In the genomic region with DNA sequence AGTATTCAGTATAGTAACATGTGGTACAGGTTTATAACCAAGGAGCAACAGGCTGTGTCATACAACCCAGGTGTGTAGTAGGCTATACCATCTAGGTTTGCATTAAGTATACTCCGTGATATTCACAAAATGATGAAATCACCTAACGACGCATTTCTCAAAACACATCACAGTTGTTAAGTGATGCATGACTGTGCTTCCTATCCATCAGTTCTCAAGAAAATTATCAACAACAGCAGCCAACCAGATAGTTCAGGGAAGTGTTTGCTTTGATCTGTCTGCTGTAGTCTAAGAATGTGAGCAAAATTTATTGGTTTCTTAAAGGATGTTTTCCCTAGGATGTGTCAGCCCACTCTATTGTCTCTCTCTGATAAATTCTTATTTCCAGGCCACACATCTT, we compare ENCODE assay signal across 25 cellular contexts. TPM values are rescaled to one million over a fixed set of nuclear protein-coding genes. Genes with fewer than 3 reads are reported as not detected.
DNase-seq lines count a peak whose midpoint lies in the region; ATAC-seq and TF ChIP-seq lines count a peak whose summit lies in the region.
"Had no signal": no experiment of that assay in that cellular context is flagged by ENCODE, and none has a peak within 500 bp of the region (broad histone marks: within the 10 kb centered on the region; RNA-seq: fewer than 3 reads in every experiment).

No MANE protein-coding gene starts in this region.

- no peak overlapping the region for H3K9ac ChIP-seq in Karpas-422 (ENCODE audit: low read length)

- no peaks in the 10 kb centered on the region for H4K20me1 ChIP-seq in Karpas-422 (ENCODE audit: insufficient read depth, low read depth, low read length)

- peaks cover 4% of the 10 kb centered on the region for H3K4me1 Mint-ChIP-seq in activated T-cell treated with anti-CD3 and anti-CD28 coated beads, Interleukin-2, amount 50 U/mL, for 24 hours (ENCODE audit: low read depth)
- peaks cover 5% of the 10 kb centered on the region for H3K4me1 Mint-ChIP-seq in endothelial cell (ENCODE audit: unreplicated experiment)
- H3K4me1 Mint-ChIP-seq in stimulated activated naive B cell treated with anti-CD40 and anti-IgM and Interleukin-4, amounts not matched to agents 10 μg/mL and 1 μg/mL and 100 μg/mL, for 72 hours, result peaks cover 9 to 18% of the 10 kb centered on the region in 2 donors
- peaks cover 4% of the 10 kb centered on the region for H3K4me1 Mint-ChIP-seq in activated CD8-positive, alpha-beta memory T cell treated with anti-CD3 and anti-CD28 coated beads, Interleukin-2, amount 10 ng/mL, durations not matched to agents 7 days and 5 days
- H3K4me1 Mint-ChIP-seq: endodermal cell had no signal

- H3K27ac ChIP-seq in Karpas-422 (ENCODE audit: low read length) (peak overlapping the region; percentile 21; the same call in 1 of the 2 replicates), testis (no peak overlapping the region)
- H3K27ac ChIP-seq: esophagus squamous epithelium, lower lobe of right lung, psoas muscle, SJCRH30 had no signal

- no peaks in the 10 kb centered on the region for H3K9me3 ChIP-seq in Karpas-422 (ENCODE audit: low read length)
- no peaks in the 10 kb centered on the region for H3K9me3 ChIP-seq in testis
- H3K9me3 ChIP-seq: esophagus squamous epithelium, lower lobe of right lung, mucosa of descending colon, psoas muscle, SJCRH30 had no signal

- H3K4me2 ChIP-seq in Karpas-422 (ENCODE audit: low read depth, low read length, poor library complexity, severe bottlenecking), result no peak overlapping the region

- H3K36me3 ChIP-seq in Karpas-422 (ENCODE audit: insufficient read depth, low read length) (peaks cover 12% of the 10 kb centered on the region; the same call in 1 of the 2 replicates), testis (ENCODE audit: low read depth, missing control alignments) (no peaks in the 10 kb centered on the region)

- ATAC-seq in stimulated activated naive B cell treated with anti-CD40 and anti-IgM and Interleukin-4, amounts not matched to agents 10 μg/mL and 1 μg/mL and 100 μg/mL, for 72 hours (replicated peaks), result peak; percentile 90 to 97
- ATAC-seq in GM19395 (IDR thresholded peaks at IDR 0.05; ENCODE audit: unreplicated experiment), result no peak
- no peak for ATAC-seq in activated CD8-positive, alpha-beta memory T cell treated with anti-CD3 and anti-CD28 coated beads, Interleukin-2, amount 10 ng/mL, durations not matched to agents 7 days and 5 days
- ATAC-seq: lower lobe of right lung; mucosa of descending colon; natural killer cell treated with Interleukin-12 subunit alpha and Interleukin-12 subunit beta and Interleukin-15 and Interleukin-18, amount 100 ng/mL, for 72 hours; psoas muscle had no signal

- no peaks in the 10 kb centered on the region for H3K9me3 Mint-ChIP-seq in activated T-cell treated with anti-CD3 and anti-CD28 coated beads, Interleukin-2, amount 50 U/mL, for 24 hours
- no peaks in the 10 kb centered on the region for H3K9me3 Mint-ChIP-seq in endothelial cell (ENCODE audit: unreplicated experiment)
- no peaks in the 10 kb centered on the region for H3K9me3 Mint-ChIP-seq in stimulated activated naive B cell treated with anti-CD40 and anti-IgM and Interleukin-4, amounts not matched to agents 10 μg/mL and 1 μg/mL and 100 μg/mL, for 72 hours
- no peaks in the 10 kb centered on the region for H3K9me3 Mint-ChIP-seq in activated CD8-positive, alpha-beta memory T cell treated with anti-CD3 and anti-CD28 coated beads, Interleukin-2, amount 10 ng/mL, durations not matched to agents 7 days and 5 days (ENCODE audit: low read depth)
- H3K9me3 Mint-ChIP-seq: activated T-cell treated with anti-CD3 and anti-CD28 coated beads, Interleukin-2, amount 50 U/mL, for 72 hours; CD4-positive, CD25-positive, alpha-beta regulatory T cell; endodermal cell; natural killer cell treated with Interleukin-12 subunit alpha and Interleukin-12 subunit beta and Interleukin-15 and Interleukin-18, amount 100 ng/mL, for 72 hours had no signal

- H3K4me3 Mint-ChIP-seq in activated T-cell treated with anti-CD3 and anti-CD28 coated beads, Interleukin-2, amount 50 U/mL, for 24 hours, result no peak overlapping the region
- no peak overlapping the region for H3K4me3 Mint-ChIP-seq in endothelial cell (ENCODE audit: unreplicated experiment)
- H3K4me3 Mint-ChIP-seq in stimulated activated naive B cell treated with anti-CD40 and anti-IgM and Interleukin-4, amounts not matched to agents 10 μg/mL and 1 μg/mL and 100 μg/mL, for 72 hours, result no peak overlapping the region
- no peak overlapping the region for H3K4me3 Mint-ChIP-seq in activated CD8-positive, alpha-beta memory T cell treated with anti-CD3 and anti-CD28 coated beads, Interleukin-2, amount 10 ng/mL, durations not matched to agents 7 days and 5 days
- H3K4me3 Mint-ChIP-seq: activated T-cell treated with anti-CD3 and anti-CD28 coated beads, Interleukin-2, amount 50 U/mL, for 72 hours; endodermal cell; natural killer cell treated with Interleukin-12 subunit alpha and Interleukin-12 subunit beta and Interleukin-15 and Interleukin-18, amount 100 ng/mL, for 72 hours had no signal

- no peaks in the 10 kb centered on the region for H3K9me2 ChIP-seq in Karpas-422 (replicated peaks; ENCODE audit: insufficient read depth, low read length)

- WGBS in testis, 2 donors, result 77 to 85% methylated on average over 3 of the region's 3 CpGs

- TF ChIP-seq CTCF in endothelial cell (IDR thresholded peaks at IDR 0.05; ENCODE audit: unreplicated experiment), result no peak
- TF ChIP-seq CTCF in testis (IDR thresholded peaks at IDR 0.05), result no peak

- peaks cover 79% of the 10 kb centered on the region for H3K79me2 ChIP-seq in Karpas-422 (ENCODE audit: low read length)

- H3K27me3 Mint-ChIP-seq in activated T-cell treated with anti-CD3 and anti-CD28 coated beads, Interleukin-2, amount 50 U/mL, for 24 hours, result no peaks in the 10 kb centered on the region
- H3K27me3 Mint-ChIP-seq in endothelial cell (ENCODE audit: unreplicated experiment), result no peaks in the 10 kb centered on the region
- H3K27me3 Mint-ChIP-seq in stimulated activated naive B cell treated with anti-CD40 and anti-IgM and Interleukin-4, amounts not matched to agents 10 μg/mL and 1 μg/mL and 100 μg/mL, for 72 hours, result no peaks in the 10 kb centered on the region
- H3K27me3 Mint-ChIP-seq in activated CD8-positive, alpha-beta memory T cell treated with anti-CD3 and anti-CD28 coated beads, Interleukin-2, amount 10 ng/mL, durations not matched to agents 7 days and 5 days, result no peaks in the 10 kb centered on the region
- H3K27me3 Mint-ChIP-seq: CD4-positive, CD25-positive, alpha-beta regulatory T cell; natural killer cell treated with Interleukin-12 subunit alpha and Interleukin-12 subunit beta and Interleukin-15 and Interleukin-18, amount 100 ng/mL, for 72 hours had no signal

- H3K27ac Mint-ChIP-seq in activated T-cell treated with anti-CD3 and anti-CD28 coated beads, Interleukin-2, amount 50 U/mL, for 24 hours, result peak overlapping the region; percentile 3
- H3K27ac Mint-ChIP-seq in endothelial cell (ENCODE audit: unreplicated experiment), result peak overlapping the region; percentile 21
- H3K27ac Mint-ChIP-seq in stimulated activated naive B cell treated with anti-CD40 and anti-IgM and Interleukin-4, amounts not matched to agents 10 μg/mL and 1 μg/mL and 100 μg/mL, for 72 hours, result peak overlapping the region; percentile 3
- H3K27ac Mint-ChIP-seq in activated CD8-positive, alpha-beta memory T cell treated with anti-CD3 and anti-CD28 coated beads, Interleukin-2, amount 10 ng/mL, durations not matched to agents 7 days and 5 days, result no peak overlapping the region
- H3K27ac Mint-ChIP-seq: activated T-cell treated with anti-CD3 and anti-CD28 coated beads, Interleukin-2, amount 50 U/mL, for 72 hours; CD4-positive, CD25-positive, alpha-beta regulatory T cell; endodermal cell; natural killer cell treated with Interleukin-12 subunit alpha and Interleukin-12 subunit beta and Interleukin-15 and Interleukin-18, amount 100 ng/mL, for 72 hours had no signal

- no peak overlapping the region for H2AFZ ChIP-seq in Karpas-422 (ENCODE audit: low read length)

- H3K4me3 ChIP-seq in Karpas-422 (ENCODE audit: low read length), result no peak overlapping the region
- no peak overlapping the region for H3K4me3 ChIP-seq in testis
- H3K4me3 ChIP-seq: esophagus squamous epithelium, lower lobe of right lung, mucosa of descending colon, psoas muscle, SJCRH30 had no signal

- no peak for TF ChIP-seq POLR2A in testis (IDR thresholded peaks at IDR 0.05)

- H3K27me3 ChIP-seq in Karpas-422 (ENCODE audit: low read length), result no peaks in the 10 kb centered on the region
- no peaks in the 10 kb centered on the region for H3K27me3 ChIP-seq in testis
- H3K27me3 ChIP-seq: esophagus squamous epithelium, SJCRH30 had no signal

- intact Hi-C loops in testis (cut with DNase I; ENCODE audit: low total_unique reads), result no loop called here

- CTCF ChIA-PET in activated CD8-positive, alpha-beta memory T cell treated with anti-CD3 and anti-CD28 coated beads, Interleukin-2, amount 10 ng/mL, durations not matched to agents 7 days and 5 days (lab: Charles Lee), result interaction anchor here (0.7 to 0.8 kb wide), 2 partner anchors 9 to 25 kb away, joined by 3 read pairs; no protein-coding TSS in a partner anchor

- DNase-seq in activated T-cell treated with anti-CD3 and anti-CD28 coated beads, Interleukin-2, amount 50 U/mL, for 24 hours, result no peak
- DNase-seq in activated T-cell treated with anti-CD3 and anti-CD28 coated beads for 4 hours, result no peak
- DNase-seq in Karpas-422, result peak; percentile 49
- no peak for DNase-seq in endothelial cell (ENCODE audit: low spot score)
- DNase-seq in stimulated activated naive B cell treated with anti-CD40 and anti-IgM and Interleukin-4, amounts not matched to agents 10 μg/mL and 1 μg/mL and 100 μg/mL, for 72 hours, result no peak
- no peak for DNase-seq in activated CD8-positive, alpha-beta memory T cell treated with anti-CD3 and anti-CD28 coated beads, Interleukin-2, amount 10 ng/mL, durations not matched to agents 7 days and 5 days
- DNase-seq in testis, result no peak
- DNase-seq: activated T-cell treated with anti-CD3 and anti-CD28 coated beads, Interleukin-2, amount 50 U/mL, for 72 hours; CD4-positive, CD25-positive, alpha-beta regulatory T cell; central memory CD4-positive, alpha-beta T cell; cortex of kidney; endodermal cell; esophagus squamous epithelium; Kasumi-1; kidney; lower lobe of right lung; mucosa of descending colon; NCI-H1436 treated with DMSO at 0.1 percent for 48 hours; NCI-H2107; psoas muscle; RPMI8226; SJCRH30; stimulated activated CD4-positive, alpha-beta T cell treated with anti-CD3 and anti-CD28 coated beads, Interleukin-4, amount 100 ng/mL, for 4 hours had no signal

- H3K4me1 ChIP-seq in Karpas-422 (ENCODE audit: low read length), result peaks cover 11% of the 10 kb centered on the region
- H3K4me1 ChIP-seq in testis, result no peaks in the 10 kb centered on the region
- H3K4me1 ChIP-seq: lower lobe of right lung, SJCRH30 had no signal

- peaks cover 41% of the 10 kb centered on the region for H3K36me3 Mint-ChIP-seq in activated T-cell treated with anti-CD3 and anti-CD28 coated beads, Interleukin-2, amount 50 U/mL, for 24 hours (ENCODE audit: low read depth)
- peaks cover 7% of the 10 kb centered on the region for H3K36me3 Mint-ChIP-seq in endothelial cell (ENCODE audit: low read depth, unreplicated experiment)
- peaks cover 6 to 34% of the 10 kb centered on the region in 2 donors for H3K36me3 Mint-ChIP-seq in stimulated activated naive B cell treated with anti-CD40 and anti-IgM and Interleukin-4, amounts not matched to agents 10 μg/mL and 1 μg/mL and 100 μg/mL, for 72 hours
- peaks cover 10% of the 10 kb centered on the region for H3K36me3 Mint-ChIP-seq in activated CD8-positive, alpha-beta memory T cell treated with anti-CD3 and anti-CD28 coated beads, Interleukin-2, amount 10 ng/mL, durations not matched to agents 7 days and 5 days
- H3K36me3 Mint-ChIP-seq: natural killer cell treated with Interleukin-12 subunit alpha and Interleukin-12 subunit beta and Interleukin-15 and Interleukin-18, amount 100 ng/mL, for 72 hours had no signal

RNA-seq across cellular contexts. Expression of a gene that starts 7.4 kb away (rescaled TPM):
- total RNA-seq in Karpas-422 (2014; rRNA removed; shearing (Covaris generic); ENCODE audit: low replicate concordance), result 7.6 and 21.8 TPM in 2 replicates
- total RNA-seq in endothelial cell (ENCODE audit: unreplicated experiment) (9.8 TPM), testis (10 to 100 TPM; 16.8 to 23.1 TPM)
- 1 to 10 TPM; 7.7 to 9.0 TPM for total RNA-seq in activated CD8-positive, alpha-beta memory T cell treated with anti-CD3 and anti-CD28 coated beads, Interleukin-2, amount 10 ng/mL, durations not matched to agents 7 days and 5 days
- polyA plus RNA-seq in testis (ENCODE audit: insufficient read depth, low read depth, low replicate concordance), result 17.3 TPM

RNA-seq across cellular contexts. Expression of a gene that starts 10.8 kb away (rescaled TPM):
- 10.8 and 26.5 TPM in 2 replicates for total RNA-seq in Karpas-422 (2014; rRNA removed; shearing (Covaris generic); ENCODE audit: low replicate concordance)
- total RNA-seq in endothelial cell (ENCODE audit: unreplicated experiment) (7.4 TPM), testis (1 to 10 TPM; 9.1 to 9.2 TPM)
- total RNA-seq in activated CD8-positive, alpha-beta memory T cell treated with anti-CD3 and anti-CD28 coated beads, Interleukin-2, amount 10 ng/mL, durations not matched to agents 7 days and 5 days, result 10 to 100 TPM in 1 of 2 experiments, 1 to 10 TPM in 1; 9.4 to 11.7 TPM
- 7.2 TPM for polyA plus RNA-seq in testis (ENCODE audit: insufficient read depth, low read depth, low replicate concordance)

RNA-seq across cellular contexts. Expression of a gene that starts 16.9 kb away (rescaled TPM):
- 46.0 and 85.1 TPM in 2 replicates for total RNA-seq in Karpas-422 (2014; rRNA removed; shearing (Covaris generic); ENCODE audit: low replicate concordance)
- total RNA-seq in endothelial cell (ENCODE audit: unreplicated experiment), result 58.2 TPM
- 10 to 100 TPM; 24.2 to 27.0 TPM for total RNA-seq in activated CD8-positive, alpha-beta memory T cell treated with anti-CD3 and anti-CD28 coated beads, Interleukin-2, amount 10 ng/mL, durations not matched to agents 7 days and 5 days
- total RNA-seq in testis, result 100 to 1,000 TPM in 1 of 2 donors, 10 to 100 TPM in 1; 94.0 to 113 TPM
- polyA plus RNA-seq in testis (ENCODE audit: insufficient read depth, low read depth, low replicate concordance), result 53.0 TPM

RNA-seq across cellular contexts. Expression of a gene that starts 18.8 kb away (rescaled TPM):
- total RNA-seq in Karpas-422 (2014; rRNA removed; shearing (Covaris generic); ENCODE audit: low replicate concordance), result 58.5 and 93.8 TPM in 2 replicates
- total RNA-seq in endothelial cell (ENCODE audit: unreplicated experiment), result 66.8 TPM
- 10 to 100 TPM; 49.7 to 53.7 TPM for total RNA-seq in activated CD8-positive, alpha-beta memory T cell treated with anti-CD3 and anti-CD28 coated beads, Interleukin-2, amount 10 ng/mL, durations not matched to agents 7 days and 5 days
- 10 to 100 TPM; 70.6 to 78.6 TPM for total RNA-seq in testis
- 26.1 TPM for polyA plus RNA-seq in testis (ENCODE audit: insufficient read depth, low read depth, low replicate concordance)

Comparison
In these comparisons a context has a peak if more than half of its experiments do, and no peak if none do; other contexts are left out.
1. ATAC-seq: peak in stimulated activated naive B cell treated with anti-CD40 and anti-IgM and Interleukin-4, amounts not matched to agents 10 μg/mL and 1 μg/mL and 100 μg/mL, for 72 hours (2 of 2); none in GM19395 (single experiment) and activated CD8-positive, alpha-beta memory T cell treated with anti-CD3 and anti-CD28 coated beads, Interleukin-2, amount 10 ng/mL, durations not matched to agents 7 days and 5 days (single experiment).